In the genomic region with DNA sequence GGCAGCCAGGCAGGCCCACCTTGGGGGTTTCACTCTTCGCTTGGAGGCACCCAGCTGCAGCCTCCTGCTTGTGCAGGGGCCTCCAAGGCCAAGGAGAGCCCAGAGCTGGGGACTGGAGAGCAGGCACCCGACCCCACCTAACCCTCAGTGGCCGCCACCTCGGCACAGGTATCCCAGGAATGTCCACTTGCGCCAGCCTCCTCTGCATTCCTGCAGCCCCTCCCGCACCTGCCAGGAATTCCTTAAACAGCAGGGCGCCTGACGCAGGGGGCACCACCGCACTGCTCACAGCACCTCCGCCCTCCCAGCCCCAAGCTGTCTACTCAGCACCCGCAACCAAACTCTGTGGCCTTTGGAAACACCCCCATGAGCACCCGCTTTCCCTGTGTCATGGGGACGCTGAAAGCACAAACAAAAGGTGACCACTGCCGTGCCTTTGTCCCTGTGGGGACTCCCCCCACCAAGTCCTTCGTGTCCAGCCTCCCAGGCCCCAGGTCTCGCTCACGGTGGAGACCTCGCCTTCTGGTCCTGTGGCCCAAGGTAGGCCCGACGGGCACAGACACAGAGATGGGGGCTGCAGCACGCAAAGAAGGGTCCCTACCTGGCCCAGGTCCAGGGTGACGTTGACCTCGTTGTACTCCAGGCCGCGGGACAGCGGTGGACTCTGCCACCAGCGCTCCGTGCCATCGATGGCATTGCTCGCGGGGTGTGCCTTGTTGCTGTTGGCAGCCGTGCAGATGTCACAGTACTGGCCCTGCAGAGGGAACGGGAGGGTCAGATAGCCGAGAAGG, we compare ENCODE assay signal across 13 cellular contexts. TPM values are rescaled to one million over a fixed set of nuclear protein-coding genes. Genes with fewer than 3 reads are reported as not detected.
A peak's percentile ranks its signal among the peaks of the same experiment; 100 is the strongest.
DNase-seq lines count a peak whose midpoint lies in the region; ATAC-seq, FAIRE-seq and TF ChIP-seq lines count a peak whose summit lies in the region.
"Had no signal": no experiment of that assay in that cellular context is flagged by ENCODE, and none has a peak within 500 bp of the region (broad histone marks: within the 10 kb centered on the region; RNA-seq: fewer than 3 reads in every experiment).

No MANE protein-coding gene starts in this region.

- FAIRE-seq in urothelium cell line (lab: Jason Lieb, UNC) = no peak

- intact Hi-C loops in PC-3 (cut with micrococcal nuclease) = no loop called here
- intact Hi-C loops in Right ventricle myocardium superior (cut with DNase I) = no loop called here

- peak overlapping the region; percentile 42 for H3K9ac ChIP-seq in PC-3 (ENCODE audit: low read length)

- ATAC-seq in PC-3 = peak; percentile 0
- ATAC-seq in Right ventricle myocardium superior (ENCODE audit: poor library complexity) = peak; percentile 12
- no peak for ATAC-seq in GM21737 (IDR thresholded peaks at IDR 0.05; ENCODE audit: unreplicated experiment)
- ATAC-seq: left colon; stimulated activated effector memory CD8-positive, alpha-beta T cell treated with anti-CD3 and anti-CD28 coated beads, Interleukin-12 subunit alpha, Interleukin-12 subunit beta, amount 100 ng/mL, for 72 hours had no signal

- H3K9me3 Mint-ChIP-seq in mesothelial cell of epicardium = no peaks in the 10 kb centered on the region
- H3K9me3 Mint-ChIP-seq: stimulated activated effector memory CD8-positive, alpha-beta T cell treated with anti-CD3 and anti-CD28 coated beads, Interleukin-12 subunit alpha, Interleukin-12 subunit beta, amount 100 ng/mL, for 72 hours had no signal

- H3K4me1 Mint-ChIP-seq in mesothelial cell of epicardium = peaks cover 48% of the 10 kb centered on the region

- peak; percentile 79 for DNase-seq in PC-3
- DNase-seq in Right ventricle myocardium superior = peak; percentile 66
- peak in 1 of 2 experiments; percentile 69 for DNase-seq in mesothelial cell of epicardium (ENCODE audit: low spot score in 2 of 2, unreplicated experiment in 2 of 2)
- DNase-seq in urothelium cell line (ENCODE audit: low spot score) = peak; percentile 75
- no peak for DNase-seq in DMS114 treated with DMSO at 0.1 percent for 48 hours (lab: John Stamatoyannopoulos, UW; ENCODE audit: unreplicated experiment)
- no peak for DNase-seq in effector memory CD4-positive, alpha-beta T cell
- DNase-seq: DMS79 treated with DMSO at 0.1 percent for 48 hours, NCI-H1436, spleen had no signal

- H3K9me2 ChIP-seq in PC-3 (replicated peaks; ENCODE audit: low read length) = no peaks in the 10 kb centered on the region

- no peaks in the 10 kb centered on the region for H3K27me3 Mint-ChIP-seq in mesothelial cell of epicardium (ENCODE audit: low read depth)
- H3K27me3 Mint-ChIP-seq: activated naive CD8-positive, alpha-beta T cell had no signal

- H3K4me3 ChIP-seq in PC-3 (ENCODE audit: low read length) = peak overlapping the region; percentile 36; the same call in 1 of the 2 replicates
- no peak overlapping the region for H3K4me3 ChIP-seq in effector memory CD4-positive, alpha-beta T cell (ENCODE audit: insufficient read depth, low read depth, low read length, poor library complexity, severe bottlenecking)
- H3K4me3 ChIP-seq: spleen had no signal

- H3K4me1 ChIP-seq in PC-3 (ENCODE audit: insufficient read depth, low read length) = peaks cover 83% of the 10 kb centered on the region
- H3K4me1 ChIP-seq in effector memory CD4-positive, alpha-beta T cell (ENCODE audit: control insufficient read depth, insufficient read depth, low read length, poor library complexity, severe bottlenecking) = peaks cover 8% of the 10 kb centered on the region

- POLR2A ChIA-PET in PC-3 (lab: Charles Lee; ENCODE audit: unreplicated experiment) = interaction anchor here (0.6 kb wide), 2 partner anchors 24 to 241 kb away, joined by 5 read pairs; no protein-coding TSS in a partner anchor

- H4K20me1 ChIP-seq in PC-3 (ENCODE audit: low read length) = peaks cover 36% of the 10 kb centered on the region

- BruUV-seq in PC-3 (replicated peaks; lab: Mats Ljungman, UMichigan) = no TSS peak

- H3F3A ChIP-seq in PC-3 (ENCODE audit: low read length, unreplicated experiment) = no peaks in the 10 kb centered on the region

- H3K4me3 Mint-ChIP-seq in mesothelial cell of epicardium = peak overlapping the region; percentile 24
- H3K4me3 Mint-ChIP-seq: activated naive CD8-positive, alpha-beta T cell; stimulated activated effector memory CD8-positive, alpha-beta T cell treated with anti-CD3 and anti-CD28 coated beads, Interleukin-12 subunit alpha, Interleukin-12 subunit beta, amount 100 ng/mL, for 72 hours had no signal

- TF ChIP-seq CTCF in PC-3 (conservative IDR thresholded peaks at IDR 0.05; ENCODE audit: low read depth, low read length) (no peak), mesothelial cell of epicardium (IDR thresholded peaks at IDR 0.05; ENCODE audit: unreplicated experiment) (no peak)

- H3K4me2 ChIP-seq in PC-3 (ENCODE audit: low read length) = peak overlapping the region; percentile 89

- no peaks in the 10 kb centered on the region for H3K27me3 ChIP-seq in PC-3 (ENCODE audit: low read length)
- H3K27me3 ChIP-seq in effector memory CD4-positive, alpha-beta T cell (replicated peaks; ENCODE audit: control insufficient read depth, insufficient read depth, low read length, poor library complexity, severe bottlenecking) = peaks cover 19% of the 10 kb centered on the region

- H3K27ac ChIP-seq in PC-3 (ENCODE audit: low read length) = peak overlapping the region; percentile 73
- H3K27ac ChIP-seq in effector memory CD4-positive, alpha-beta T cell (ENCODE audit: insufficient read depth, low read length, poor library complexity, severe bottlenecking) = no peak overlapping the region

- peaks cover 89% of the 10 kb centered on the region for H3K79me2 ChIP-seq in PC-3 (ENCODE audit: low read length)

- H3K36me3 Mint-ChIP-seq in mesothelial cell of epicardium = no peaks in the 10 kb centered on the region
- H3K36me3 Mint-ChIP-seq: activated naive CD8-positive, alpha-beta T cell; stimulated activated effector memory CD8-positive, alpha-beta T cell treated with anti-CD3 and anti-CD28 coated beads, Interleukin-12 subunit alpha, Interleukin-12 subunit beta, amount 100 ng/mL, for 72 hours had no signal

- H3K27ac Mint-ChIP-seq in mesothelial cell of epicardium = peak overlapping the region; percentile 94
- H3K27ac Mint-ChIP-seq: activated naive CD8-positive, alpha-beta T cell; stimulated activated effector memory CD8-positive, alpha-beta T cell treated with anti-CD3 and anti-CD28 coated beads, Interleukin-12 subunit alpha, Interleukin-12 subunit beta, amount 100 ng/mL, for 72 hours had no signal

- CTCF ChIA-PET in PC-3 (lab: Charles Lee) = interaction anchor here (0.8 kb wide), 1 partner anchor 20 kb away, joined by 3 read pairs; no protein-coding TSS in a partner anchor

- no peaks in the 10 kb centered on the region for H3K9me3 ChIP-seq in PC-3 (ENCODE audit: low read length)
- H3K9me3 ChIP-seq in effector memory CD4-positive, alpha-beta T cell (ENCODE audit: control insufficient read depth, low read length) = no peaks in the 10 kb centered on the region
- H3K9me3 ChIP-seq: spleen had no signal

- H3K36me3 ChIP-seq in PC-3 (ENCODE audit: low read depth, low read length) = peaks cover 16% of the 10 kb centered on the region; the same call in 1 of the 2 replicates
- no peaks in the 10 kb centered on the region for H3K36me3 ChIP-seq in effector memory CD4-positive, alpha-beta T cell (ENCODE audit: control insufficient read depth, insufficient read depth, low read length)

- no peak overlapping the region for H2AFZ ChIP-seq in PC-3 (ENCODE audit: low read length)

RNA-seq across cellular contexts. Expression of a gene that starts 5.1 kb away (rescaled TPM):
- total RNA-seq in PC-3 (2014; rRNA removed) = 196 and 308 TPM in 2 replicates
- 79.6 TPM for total RNA-seq in Right ventricle myocardium superior
- total RNA-seq in mesothelial cell of epicardium = 571 to 618 TPM (median 601 TPM) in 3 replicates

RNA-seq across cellular contexts. Expression of a gene that starts 24.9 kb away (rescaled TPM):
- total RNA-seq in PC-3 (2014; rRNA removed) (1,250 and 1,945 TPM in 2 replicates), Right ventricle myocardium superior (732 TPM), mesothelial cell of epicardium (1,089 to 1,145 TPM (median 1,126 TPM) in 3 replicates)

RNA-seq across cellular contexts. Expression of a gene that starts 45.1 kb away (rescaled TPM):
- total RNA-seq in PC-3 (2014; rRNA removed) (12.4 and 13.5 TPM in 2 replicates), Right ventricle myocardium superior (15.0 TPM), mesothelial cell of epicardium (22.8 to 23.7 TPM (median 23.6 TPM) in 3 replicates)

RNA-seq across cellular contexts. Expression of a gene that starts 59.2 kb away (rescaled TPM):
- total RNA-seq in PC-3 (2014; rRNA removed) (374 and 487 TPM in 2 replicates), Right ventricle myocardium superior (68.5 TPM), mesothelial cell of epicardium (58.8 to 60.8 TPM (median 59.0 TPM) in 3 replicates)

Comparison
In these comparisons a context has a peak if more than half of its experiments do, and no peak if none do; other contexts are left out.
1. DNase-seq: peak in PC-3 (single experiment), Right ventricle myocardium superior (single experiment) and urothelium cell line (single experiment); none in DMS114 treated with DMSO at 0.1 percent for 48 hours (single experiment) and effector memory CD4-positive, alpha-beta T cell (0 of 3).